In genomic region chr19:4914736-4915501, GRCh38 we compare ENCODE assay signal across 8 cellular contexts. TPM values are rescaled to one million over a fixed set of nuclear protein-coding genes. Genes with fewer than 3 reads are reported as not detected.
DNase-seq lines count a peak whose midpoint lies in the region; ATAC-seq and TF ChIP-seq lines count a peak whose summit lies in the region.

No MANE protein-coding gene starts in this region.

- H3K4me3 Mint-ChIP-seq in chondrocyte (ENCODE audit: unreplicated experiment) (peak overlapping the region; percentile 59), nephron (peak overlapping the region in 1 of 3 experiments; percentile 45)

- H3K36me3 Mint-ChIP-seq in chondrocyte (ENCODE audit: low read depth) (no peaks in the 10 kb centered on the region), nephron (ENCODE audit: low read depth) (peaks cover 33% of the 10 kb centered on the region)

- WGBS in urinary bladder = 69% methylated on average over 23 of the region's 23 CpGs

- TF ChIP-seq CTCF in chondrocyte (IDR thresholded peaks at IDR 0.05) (no peak), nephron (IDR thresholded peaks at IDR 0.05; ENCODE audit: unreplicated experiment in 3 of 3) (no peak)

- H3K27ac ChIP-seq in urinary bladder (ENCODE audit: low read depth) = no peak overlapping the region

- H3K9me3 Mint-ChIP-seq in chondrocyte (ENCODE audit: low read depth) (no peaks in the 10 kb centered on the region), nephron (no peaks in the 10 kb centered on the region)

- peak; percentile 69 to 71 for ATAC-seq in activated CD4-positive, CD25-positive, alpha-beta regulatory T cell treated with anti-CD3 and anti-CD28 coated beads, Interleukin-2, amount 50 U/mL, for 24 hours
- no peak for ATAC-seq in GM18498 (IDR thresholded peaks at IDR 0.05; ENCODE audit: unreplicated experiment)

- H3K4me1 Mint-ChIP-seq in chondrocyte (ENCODE audit: low read depth) (peaks cover 58% of the 10 kb centered on the region), nephron (peaks cover 39% of the 10 kb centered on the region)

- peak; percentile 54 for DNase-seq in DMS 273 (lab: John Stamatoyannopoulos, UW; ENCODE audit: unreplicated experiment)
- DNase-seq in DMS 273 treated with DMSO at 0.1 percent for 48 hours (lab: John Stamatoyannopoulos, UW) = no peak
- DNase-seq in chondrocyte (ENCODE audit: low spot score) = no peak
- DNase-seq in NK-92 treated with Interleukin-12 subunit alpha and Interleukin-12 subunit beta, amount 100 ng/mL, for 24 hours (lab: John Stamatoyannopoulos, UW) = no peak

- peak overlapping the region; percentile 21 for H3K4me3 ChIP-seq in urinary bladder (ENCODE audit: low read depth, low read length)

- H3K27ac Mint-ChIP-seq in chondrocyte (ENCODE audit: unreplicated experiment) (peak overlapping the region; percentile 95), nephron (peak overlapping the region in 2 of 3 experiments; percentile 77 to 87)

- H3K36me3 ChIP-seq in urinary bladder (ENCODE audit: insufficient read depth) = no peaks in the 10 kb centered on the region

- H3K4me1 ChIP-seq in urinary bladder (ENCODE audit: insufficient read depth) = no peaks in the 10 kb centered on the region

- no peaks in the 10 kb centered on the region for H3K27me3 Mint-ChIP-seq in chondrocyte (ENCODE audit: low read depth)
- H3K27me3 Mint-ChIP-seq in nephron (ENCODE audit: low read depth) = no peaks in the 10 kb centered on the region

RNA-seq across cellular contexts. Expression of gene UHRF1, which starts 5.6 kb away (rescaled TPM):
- total RNA-seq in chondrocyte (15.7 to 42.5 TPM (median 17.4 TPM) in 3 replicates), urinary bladder (8.5 TPM)
- polyA plus RNA-seq in urinary bladder = 0.57 TPM

RNA-seq across cellular contexts. Expression of gene ARRDC5, which starts 12.2 kb away (rescaled TPM):
- total RNA-seq in chondrocyte (0.41 TPM in 1 of 3 replicates, not detected in the others), urinary bladder (0.26 TPM)
- 0.18 TPM for polyA plus RNA-seq in urinary bladder

RNA-seq across cellular contexts. Expression of gene PLIN3, which starts 47.5 kb away (rescaled TPM):
- 91.8 to 93.2 TPM (median 93.0 TPM) in 3 replicates for total RNA-seq in chondrocyte
- 32.3 TPM for total RNA-seq in urinary bladder
- polyA plus RNA-seq in urinary bladder = 74.9 TPM

RNA-seq across cellular contexts. Expression of gene KDM4B, which starts 54.0 kb away (rescaled TPM):
- total RNA-seq in chondrocyte (50.7 to 53.2 TPM (median 52.2 TPM) in 3 replicates), urinary bladder (14.3 TPM)
- 19.5 TPM for polyA plus RNA-seq in urinary bladder
